Comparison of ENCODE assay signal across 1 cellular context in the genomic region with DNA sequence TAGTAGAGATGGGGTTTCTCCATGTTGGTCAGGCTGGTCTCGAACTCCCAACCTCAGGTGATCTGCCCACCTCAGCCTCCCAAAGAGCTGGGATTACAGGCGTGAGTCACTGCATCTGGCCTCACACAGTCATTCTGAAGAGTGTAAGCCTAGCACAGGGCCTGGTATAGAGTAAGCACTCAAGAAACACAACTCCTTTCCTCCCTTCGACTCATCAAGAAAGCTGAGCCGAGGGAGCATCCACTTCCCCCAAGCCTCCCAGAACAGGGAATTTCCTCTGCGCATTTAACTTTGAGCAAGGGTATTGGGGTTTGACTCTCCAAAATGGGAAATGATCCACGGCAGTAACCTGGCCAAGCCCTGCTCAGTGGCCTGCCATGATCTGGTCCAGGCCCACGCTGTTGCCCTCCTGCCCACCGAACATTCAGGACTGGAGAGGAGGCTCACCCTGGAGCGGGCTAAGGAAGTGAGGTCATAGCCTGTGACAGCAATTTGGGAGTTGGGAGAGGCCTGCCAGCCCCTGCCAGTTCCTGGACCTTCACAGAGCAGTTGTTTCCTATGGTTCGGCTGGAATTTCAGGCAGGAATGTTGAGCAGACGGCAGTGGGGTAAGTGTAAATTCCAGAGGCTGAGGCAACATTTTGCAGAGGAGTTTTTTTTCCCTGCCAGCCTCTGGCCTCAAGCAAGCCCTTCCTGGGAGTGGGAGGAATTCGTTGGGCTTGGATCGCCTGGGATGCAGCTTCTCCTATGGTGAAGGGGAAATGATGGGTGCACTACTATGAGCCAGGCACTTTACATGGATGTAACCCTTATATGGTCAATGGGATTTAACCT.
TF ChIP-seq lines count a peak whose summit lies in the region.

No MANE protein-coding gene starts in this region.

TF ChIP-seq in HepG2, 621 proteins besides CTCF, POLR2A, EP300 and RAD21 (continued from another document and continues in another):
- TF ChIP-seq, protein P1, sequence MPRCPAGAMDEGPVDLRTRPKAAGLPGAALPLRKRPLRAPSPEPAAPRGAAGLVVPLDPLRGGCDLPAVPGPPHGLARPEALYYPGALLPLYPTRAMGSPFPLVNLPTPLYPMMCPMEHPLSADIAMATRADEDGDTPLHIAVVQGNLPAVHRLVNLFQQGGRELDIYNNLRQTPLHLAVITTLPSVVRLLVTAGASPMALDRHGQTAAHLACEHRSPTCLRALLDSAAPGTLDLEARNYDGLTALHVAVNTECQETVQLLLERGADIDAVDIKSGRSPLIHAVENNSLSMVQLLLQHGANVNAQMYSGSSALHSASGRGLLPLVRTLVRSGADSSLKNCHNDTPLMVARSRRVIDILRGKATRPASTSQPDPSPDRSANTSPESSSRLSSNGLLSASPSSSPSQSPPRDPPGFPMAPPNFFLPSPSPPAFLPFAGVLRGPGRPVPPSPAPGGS (CRISPR knock-in tag; IDR thresholded peaks at IDR 0.05): peak; percentile 26; the same call in 1 of the 2 replicates
- TF ChIP-seq ZMYM4 (CRISPR knock-in tag; IDR thresholded peaks at IDR 0.05) (0 out of 2 replicates have a peak, but pooled peaks have one; percentile 22), SPEN (CRISPR knock-in tag; IDR thresholded peaks at IDR 0.05; ENCODE audit: low read depth) (no peak), ZBTB33 (CRISPR knock-in tag; IDR thresholded peaks at IDR 0.05) (no peak), ZNF317 (CRISPR knock-in tag; IDR thresholded peaks at IDR 0.05) (no peak), MED1 (CRISPR knock-in tag; IDR thresholded peaks at IDR 0.05) (peak; percentile 15; the same call in 1 of the 2 replicates), FOXA1 (IDR thresholded peaks at IDR 0.05) (no peak), FOXA1 (CRISPR knock-in tag; IDR thresholded peaks at IDR 0.05) (0 out of 2 replicates have a peak, but pooled peaks have one; percentile 12), TFDP2 (CRISPR knock-in tag; IDR thresholded peaks at IDR 0.05) (no peak), CHD2 (IDR thresholded peaks at IDR 0.05; ENCODE audit: low read depth, low read length) (no peak), THYN1 (CRISPR knock-in tag; IDR thresholded peaks at IDR 0.05; ENCODE audit: borderline replicate concordance, low read depth) (no peak), ATF3 (CRISPR knock-in tag; IDR thresholded peaks at IDR 0.05) (peak; percentile 95), SMAD1 (CRISPR knock-in tag; IDR thresholded peaks at IDR 0.05; ENCODE audit: borderline replicate concordance, low read depth) (no peak), FLYWCH1 (CRISPR knock-in tag; IDR thresholded peaks at IDR 0.05) (no peak), KMT2A (CRISPR knock-in tag; IDR thresholded peaks at IDR 0.05) (no peak), PCBP2 (optimal IDR thresholded peaks at IDR 0.05; ENCODE audit: low read depth, low read length, poor library complexity, severe bottlenecking) (no peak), ZNF670 (CRISPR knock-in tag; IDR thresholded peaks at IDR 0.05; ENCODE audit: borderline replicate concordance) (no peak), HIVEP1 (CRISPR knock-in tag; IDR thresholded peaks at IDR 0.05) (no peak), MZF1 (CRISPR knock-in tag; IDR thresholded peaks at IDR 0.05; ENCODE audit: borderline replicate concordance) (no peak), LBX2 (CRISPR knock-in tag; IDR thresholded peaks at IDR 0.05; ENCODE audit: borderline replicate concordance) (no peak)
- TF ChIP-seq, protein P2, sequence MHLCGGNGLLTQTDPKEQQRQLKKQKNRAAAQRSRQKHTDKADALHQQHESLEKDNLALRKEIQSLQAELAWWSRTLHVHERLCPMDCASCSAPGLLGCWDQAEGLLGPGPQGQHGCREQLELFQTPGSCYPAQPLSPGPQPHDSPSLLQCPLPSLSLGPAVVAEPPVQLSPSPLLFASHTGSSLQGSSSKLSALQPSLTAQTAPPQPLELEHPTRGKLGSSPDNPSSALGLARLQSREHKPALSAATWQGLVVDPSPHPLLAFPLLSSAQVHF (CRISPR knock-in tag; IDR thresholded peaks at IDR 0.05): no peak
- TF ChIP-seq, protein P3, sequence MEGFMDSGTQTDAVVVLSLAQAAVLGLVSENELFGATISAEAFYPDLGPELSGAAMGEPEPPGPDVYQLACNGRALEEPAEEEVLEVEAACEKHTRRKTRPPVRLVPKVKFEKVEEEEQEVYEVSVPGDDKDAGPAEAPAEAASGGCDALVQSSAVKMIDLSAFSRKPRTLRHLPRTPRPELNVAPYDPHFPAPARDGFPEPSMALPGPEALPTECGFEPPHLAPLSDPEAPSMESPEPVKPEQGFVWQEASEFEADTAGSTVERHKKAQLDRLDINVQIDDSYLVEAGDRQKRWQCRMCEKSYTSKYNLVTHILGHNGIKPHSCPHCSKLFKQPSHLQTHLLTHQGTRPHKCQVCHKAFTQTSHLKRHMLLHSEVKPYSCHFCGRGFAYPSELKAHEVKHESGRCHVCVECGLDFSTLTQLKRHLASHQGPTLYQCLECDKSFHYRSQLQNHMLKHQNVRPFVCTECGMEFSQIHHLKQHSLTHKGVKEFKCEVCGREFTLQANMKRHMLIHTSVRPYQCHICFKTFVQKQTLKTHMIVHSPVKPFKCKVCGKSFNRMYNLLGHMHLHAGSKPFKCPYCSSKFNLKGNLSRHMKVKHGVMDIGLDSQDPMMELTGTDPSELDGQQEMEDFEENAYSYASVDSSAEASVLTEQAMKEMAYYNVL (CRISPR knock-in tag; IDR thresholded peaks at IDR 0.05; ENCODE audit: borderline replicate concordance): no peak
- TF ChIP-seq, protein P4, sequence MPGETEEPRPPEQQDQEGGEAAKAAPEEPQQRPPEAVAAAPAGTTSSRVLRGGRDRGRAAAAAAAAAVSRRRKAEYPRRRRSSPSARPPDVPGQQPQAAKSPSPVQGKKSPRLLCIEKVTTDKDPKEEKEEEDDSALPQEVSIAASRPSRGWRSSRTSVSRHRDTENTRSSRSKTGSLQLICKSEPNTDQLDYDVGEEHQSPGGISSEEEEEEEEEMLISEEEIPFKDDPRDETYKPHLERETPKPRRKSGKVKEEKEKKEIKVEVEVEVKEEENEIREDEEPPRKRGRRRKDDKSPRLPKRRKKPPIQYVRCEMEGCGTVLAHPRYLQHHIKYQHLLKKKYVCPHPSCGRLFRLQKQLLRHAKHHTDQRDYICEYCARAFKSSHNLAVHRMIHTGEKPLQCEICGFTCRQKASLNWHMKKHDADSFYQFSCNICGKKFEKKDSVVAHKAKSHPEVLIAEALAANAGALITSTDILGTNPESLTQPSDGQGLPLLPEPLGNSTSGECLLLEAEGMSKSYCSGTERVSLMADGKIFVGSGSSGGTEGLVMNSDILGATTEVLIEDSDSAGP (CRISPR knock-in tag; IDR thresholded peaks at IDR 0.05; ENCODE audit: borderline replicate concordance): no peak
- TF ChIP-seq, protein P5, sequence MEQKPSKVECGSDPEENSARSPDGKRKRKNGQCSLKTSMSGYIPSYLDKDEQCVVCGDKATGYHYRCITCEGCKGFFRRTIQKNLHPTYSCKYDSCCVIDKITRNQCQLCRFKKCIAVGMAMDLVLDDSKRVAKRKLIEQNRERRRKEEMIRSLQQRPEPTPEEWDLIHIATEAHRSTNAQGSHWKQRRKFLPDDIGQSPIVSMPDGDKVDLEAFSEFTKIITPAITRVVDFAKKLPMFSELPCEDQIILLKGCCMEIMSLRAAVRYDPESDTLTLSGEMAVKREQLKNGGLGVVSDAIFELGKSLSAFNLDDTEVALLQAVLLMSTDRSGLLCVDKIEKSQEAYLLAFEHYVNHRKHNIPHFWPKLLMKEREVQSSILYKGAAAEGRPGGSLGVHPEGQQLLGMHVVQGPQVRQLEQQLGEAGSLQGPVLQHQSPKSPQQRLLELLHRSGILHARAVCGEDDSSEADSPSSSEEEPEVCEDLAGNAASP (CRISPR knock-in tag; IDR thresholded peaks at IDR 0.05; ENCODE audit: borderline replicate concordance): peak; percentile 17; the same call in 1 of the 2 replicates
- TF ChIP-seq, protein P6, sequence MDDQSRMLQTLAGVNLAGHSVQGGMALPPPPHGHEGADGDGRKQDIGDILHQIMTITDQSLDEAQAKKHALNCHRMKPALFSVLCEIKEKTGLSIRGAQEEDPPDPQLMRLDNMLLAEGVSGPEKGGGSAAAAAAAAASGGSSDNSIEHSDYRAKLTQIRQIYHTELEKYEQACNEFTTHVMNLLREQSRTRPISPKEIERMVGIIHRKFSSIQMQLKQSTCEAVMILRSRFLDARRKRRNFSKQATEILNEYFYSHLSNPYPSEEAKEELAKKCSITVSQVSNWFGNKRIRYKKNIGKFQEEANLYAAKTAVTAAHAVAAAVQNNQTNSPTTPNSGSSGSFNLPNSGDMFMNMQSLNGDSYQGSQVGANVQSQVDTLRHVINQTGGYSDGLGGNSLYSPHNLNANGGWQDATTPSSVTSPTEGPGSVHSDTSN (CRISPR knock-in tag; IDR thresholded peaks at IDR 0.05; ENCODE audit: borderline replicate concordance): no peak
- TF ChIP-seq, protein P7, sequence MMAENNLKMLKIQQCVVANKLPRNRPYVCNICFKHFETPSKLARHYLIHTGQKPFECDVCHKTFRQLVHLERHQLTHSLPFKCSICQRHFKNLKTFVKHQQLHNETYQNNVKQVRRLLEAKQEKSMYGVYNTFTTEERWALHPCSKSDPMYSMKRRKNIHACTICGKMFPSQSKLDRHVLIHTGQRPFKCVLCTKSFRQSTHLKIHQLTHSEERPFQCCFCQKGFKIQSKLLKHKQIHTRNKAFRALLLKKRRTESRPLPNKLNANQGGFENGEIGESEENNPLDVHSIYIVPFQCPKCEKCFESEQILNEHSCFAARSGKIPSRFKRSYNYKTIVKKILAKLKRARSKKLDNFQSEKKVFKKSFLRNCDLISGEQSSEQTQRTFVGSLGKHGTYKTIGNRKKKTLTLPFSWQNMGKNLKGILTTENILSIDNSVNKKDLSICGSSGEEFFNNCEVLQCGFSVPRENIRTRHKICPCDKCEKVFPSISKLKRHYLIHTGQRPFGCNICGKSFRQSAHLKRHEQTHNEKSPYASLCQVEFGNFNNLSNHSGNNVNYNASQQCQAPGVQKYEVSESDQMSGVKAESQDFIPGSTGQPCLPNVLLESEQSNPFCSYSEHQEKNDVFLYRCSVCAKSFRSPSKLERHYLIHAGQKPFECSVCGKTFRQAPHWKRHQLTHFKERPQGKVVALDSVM (CRISPR knock-in tag; IDR thresholded peaks at IDR 0.05): peak; percentile 26; the same call in 1 of the 2 replicates
- TF ChIP-seq, protein P8, sequence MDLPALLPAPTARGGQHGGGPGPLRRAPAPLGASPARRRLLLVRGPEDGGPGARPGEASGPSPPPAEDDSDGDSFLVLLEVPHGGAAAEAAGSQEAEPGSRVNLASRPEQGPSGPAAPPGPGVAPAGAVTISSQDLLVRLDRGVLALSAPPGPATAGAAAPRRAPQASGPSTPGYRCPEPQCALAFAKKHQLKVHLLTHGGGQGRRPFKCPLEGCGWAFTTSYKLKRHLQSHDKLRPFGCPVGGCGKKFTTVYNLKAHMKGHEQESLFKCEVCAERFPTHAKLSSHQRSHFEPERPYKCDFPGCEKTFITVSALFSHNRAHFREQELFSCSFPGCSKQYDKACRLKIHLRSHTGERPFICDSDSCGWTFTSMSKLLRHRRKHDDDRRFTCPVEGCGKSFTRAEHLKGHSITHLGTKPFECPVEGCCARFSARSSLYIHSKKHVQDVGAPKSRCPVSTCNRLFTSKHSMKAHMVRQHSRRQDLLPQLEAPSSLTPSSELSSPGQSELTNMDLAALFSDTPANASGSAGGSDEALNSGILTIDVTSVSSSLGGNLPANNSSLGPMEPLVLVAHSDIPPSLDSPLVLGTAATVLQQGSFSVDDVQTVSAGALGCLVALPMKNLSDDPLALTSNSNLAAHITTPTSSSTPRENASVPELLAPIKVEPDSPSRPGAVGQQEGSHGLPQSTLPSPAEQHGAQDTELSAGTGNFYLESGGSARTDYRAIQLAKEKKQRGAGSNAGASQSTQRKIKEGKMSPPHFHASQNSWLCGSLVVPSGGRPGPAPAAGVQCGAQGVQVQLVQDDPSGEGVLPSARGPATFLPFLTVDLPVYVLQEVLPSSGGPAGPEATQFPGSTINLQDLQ (CRISPR knock-in tag; IDR thresholded peaks at IDR 0.05): no peak
- TF ChIP-seq, protein P9, sequence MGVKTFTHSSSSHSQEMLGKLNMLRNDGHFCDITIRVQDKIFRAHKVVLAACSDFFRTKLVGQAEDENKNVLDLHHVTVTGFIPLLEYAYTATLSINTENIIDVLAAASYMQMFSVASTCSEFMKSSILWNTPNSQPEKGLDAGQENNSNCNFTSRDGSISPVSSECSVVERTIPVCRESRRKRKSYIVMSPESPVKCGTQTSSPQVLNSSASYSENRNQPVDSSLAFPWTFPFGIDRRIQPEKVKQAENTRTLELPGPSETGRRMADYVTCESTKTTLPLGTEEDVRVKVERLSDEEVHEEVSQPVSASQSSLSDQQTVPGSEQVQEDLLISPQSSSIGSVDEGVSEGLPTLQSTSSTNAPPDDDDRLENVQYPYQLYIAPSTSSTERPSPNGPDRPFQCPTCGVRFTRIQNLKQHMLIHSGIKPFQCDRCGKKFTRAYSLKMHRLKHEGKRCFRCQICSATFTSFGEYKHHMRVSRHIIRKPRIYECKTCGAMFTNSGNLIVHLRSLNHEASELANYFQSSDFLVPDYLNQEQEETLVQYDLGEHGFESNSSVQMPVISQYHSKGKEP (CRISPR knock-in tag; IDR thresholded peaks at IDR 0.05): no peak
